Comparison of ENCODE assay signal across 8 cellular contexts in the genomic region with DNA sequence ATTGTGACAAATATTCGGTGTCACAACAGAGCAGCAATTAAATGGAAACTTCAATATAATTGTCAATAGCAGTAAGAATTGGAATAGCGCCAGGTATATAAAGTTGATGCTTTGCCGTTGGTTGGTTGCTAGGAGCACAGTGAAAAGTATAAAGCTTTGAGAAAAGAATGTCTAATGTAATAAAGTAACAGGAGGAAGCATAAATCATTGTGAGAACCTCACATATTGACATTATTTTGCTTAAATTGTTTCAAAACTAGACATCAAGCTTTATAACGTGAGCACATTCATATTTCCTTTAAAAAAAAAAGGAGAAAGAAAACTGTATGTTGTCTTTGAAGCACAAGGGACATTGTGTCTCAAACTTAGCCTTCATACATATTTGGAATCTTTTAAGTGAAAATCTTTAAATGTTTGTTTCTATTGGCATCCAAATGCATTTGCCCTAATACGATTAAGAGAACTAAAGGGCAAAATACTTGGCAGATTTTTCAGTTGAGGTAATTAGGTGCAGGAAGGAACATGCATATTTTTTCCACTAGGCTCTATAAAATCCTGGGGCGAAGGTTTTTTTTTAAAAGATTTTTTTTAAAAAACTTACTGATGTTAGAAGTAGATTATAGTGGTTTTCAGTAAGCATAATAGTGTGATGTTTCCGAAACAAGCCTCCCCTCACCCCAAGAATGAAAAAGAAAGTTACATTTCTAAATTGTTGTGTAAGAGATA.
DNase-seq lines count a peak whose midpoint lies in the region; ATAC-seq, FAIRE-seq and TF ChIP-seq lines count a peak whose summit lies in the region.

No MANE protein-coding gene starts in this region.

- H3K4me3 ChIP-seq in keratinocyte (ENCODE audit: control insufficient read depth in 2 of 3, extremely low read depth in 1 of 3, insufficient read depth in 2 of 3, low read depth in 1 of 3, low read length in 3 of 3) (peak overlapping the region in 2 of 3 experiments; percentile 53 to 60), testis (no peak overlapping the region)

- H4K20me1 ChIP-seq in keratinocyte (ENCODE audit: control insufficient read depth, extremely low read depth, insufficient read depth, low read length), result no peaks in the 10 kb centered on the region

- peak overlapping the region; percentile 95 for H3K4me2 ChIP-seq in keratinocyte (ENCODE audit: control insufficient read depth, extremely low read depth, insufficient read depth, low read depth, low read length)

- peak overlapping the region; percentile 50 for H2AFZ ChIP-seq in keratinocyte (ENCODE audit: control insufficient read depth, low read length)

- peaks cover 68% of the 10 kb centered on the region for H3K4me1 Mint-ChIP-seq in activated CD4-positive, alpha-beta T cell treated with anti-CD3 and anti-CD28 coated beads, Interleukin-2, amount 10 ng/mL, durations not matched to agents 24 days and 14 days

- WGBS in testis, 2 donors, result 22 to 29% methylated on average over 7 of the region's 7 CpGs

- H3K27ac ChIP-seq in keratinocyte (ENCODE audit: control insufficient read depth, insufficient read depth, low read length) (peak overlapping the region; percentile 96), testis (peak overlapping the region; percentile 61 to 77)

- H3K79me2 ChIP-seq in keratinocyte (ENCODE audit: control insufficient read depth, insufficient read depth, low read length), result peaks cover 12% of the 10 kb centered on the region

- no peaks in the 10 kb centered on the region for H3K27me3 Mint-ChIP-seq in activated CD4-positive, alpha-beta T cell treated with anti-CD3 and anti-CD28 coated beads, Interleukin-2, amount 10 ng/mL, durations not matched to agents 24 days and 14 days

- dilution Hi-C loops in keratinocyte (cut with MboI; ENCODE audit: extremely low pct_ligation_motif_present, low sequenced_read_pairs), result no loop called here

- peak overlapping the region; percentile 93 for H3K27ac Mint-ChIP-seq in activated CD4-positive, alpha-beta T cell treated with anti-CD3 and anti-CD28 coated beads, Interleukin-2, amount 10 ng/mL, durations not matched to agents 24 days and 14 days
- H3K27ac Mint-ChIP-seq in activated naive CD4-positive, alpha-beta T cell treated with anti-CD3 and anti-CD28 coated beads, Interleukin-2, amount 50 U/mL, for 72 hours, result peak overlapping the region; percentile 97 to 100

- peaks cover 50% of the 10 kb centered on the region for H3K36me3 Mint-ChIP-seq in activated CD4-positive, alpha-beta T cell treated with anti-CD3 and anti-CD28 coated beads, Interleukin-2, amount 10 ng/mL, durations not matched to agents 24 days and 14 days (ENCODE audit: low read depth)
- peaks cover 15 to 66% of the 10 kb centered on the region in 2 donors for H3K36me3 Mint-ChIP-seq in activated naive CD4-positive, alpha-beta T cell treated with anti-CD3 and anti-CD28 coated beads, Interleukin-2, amount 50 U/mL, for 72 hours

- H3K9me3 ChIP-seq in keratinocyte (ENCODE audit: control insufficient read depth, low read depth, low read length) (no peaks in the 10 kb centered on the region), testis (no peaks in the 10 kb centered on the region)

- peaks cover 29% of the 10 kb centered on the region for H3K4me1 ChIP-seq in keratinocyte (ENCODE audit: control insufficient read depth, extremely low read depth, insufficient read depth, low read length)
- peaks cover 48% of the 10 kb centered on the region for H3K4me1 ChIP-seq in testis

- H3K9me1 ChIP-seq in keratinocyte (ENCODE audit: control insufficient read depth, extremely low read depth, insufficient read depth, low read length), result no peaks in the 10 kb centered on the region

- TF ChIP-seq POLR2A in testis (IDR thresholded peaks at IDR 0.05), result no peak

- peaks cover 12% of the 10 kb centered on the region for H3K9me3 Mint-ChIP-seq in activated CD4-positive, alpha-beta T cell treated with anti-CD3 and anti-CD28 coated beads, Interleukin-2, amount 10 ng/mL, durations not matched to agents 24 days and 14 days
- peaks cover 0 to 7% of the 10 kb centered on the region in 2 donors for H3K9me3 Mint-ChIP-seq in activated naive CD4-positive, alpha-beta T cell treated with anti-CD3 and anti-CD28 coated beads, Interleukin-2, amount 50 U/mL, for 72 hours

- H3K36me3 ChIP-seq in keratinocyte (ENCODE audit: control insufficient read depth in 2 of 2, extremely low read depth in 1 of 2, insufficient read depth in 2 of 2, low read length in 2 of 2) (peaks cover 0 to 6% of the 10 kb centered on the region in 2 experiments), testis (ENCODE audit: low read depth, missing control alignments) (no peaks in the 10 kb centered on the region)

- H3K9ac ChIP-seq in keratinocyte (ENCODE audit: control insufficient read depth, extremely low read depth, insufficient read depth, low read length), result peak overlapping the region; percentile 71

- TF ChIP-seq CTCF in keratinocyte (optimal IDR thresholded peaks at IDR 0.05 in 1 of 3, IDR thresholded peaks at IDR 0.05 in 1 of 3, conservative IDR thresholded peaks at IDR 0.05 in 1 of 3; ENCODE audit: extremely low read depth in 1 of 3, insufficient read depth in 2 of 3, low read length in 3 of 3) (no peak), testis (IDR thresholded peaks at IDR 0.05) (no peak)

- H3K4me3 Mint-ChIP-seq in activated CD4-positive, alpha-beta T cell treated with anti-CD3 and anti-CD28 coated beads, Interleukin-2, amount 10 ng/mL, durations not matched to agents 24 days and 14 days, result peak overlapping the region; percentile 77

- FAIRE-seq in keratinocyte (lab: Jason Lieb, UNC), result no peak

- intact Hi-C loops in activated CD4-positive, alpha-beta T cell treated with anti-CD3 and anti-CD28 coated beads, Interleukin-2, amount 10 ng/mL, durations not matched to agents 24 days and 14 days (cut with micrococcal nuclease), result loop anchor here (1.0 to 2.0 kb wide), 5 partner anchors 8 to 251 kb away; no protein-coding TSS in a partner anchor
- intact Hi-C loops in testis (cut with DNase I; ENCODE audit: low total_unique reads), result no loop called here

- peak in 1 of 2 donors; percentile 4 for ATAC-seq in activated naive CD4-positive, alpha-beta T cell treated with anti-CD3 and anti-CD28 coated beads, Interleukin-2, amount 50 U/mL, for 72 hours
- ATAC-seq in GM18867 (IDR thresholded peaks at IDR 0.05; ENCODE audit: unreplicated experiment), result no peak

- DNase-seq in activated CD4-positive, alpha-beta T cell treated with anti-CD3 and anti-CD28 coated beads, Interleukin-2, amount 10 ng/mL, durations not matched to agents 24 days and 14 days, result peak; percentile 79
- no peak for DNase-seq in activated CD4-positive, alpha-beta T cell treated with anti-CD3 and anti-CD28 coated beads for 4 hours
- no peak for DNase-seq in activated naive CD4-positive, alpha-beta T cell treated with anti-CD3 and anti-CD28 coated beads, Interleukin-2, amount 50 U/mL, for 72 hours (ENCODE audit: low spot score in 2 of 2)
- DNase-seq in keratinocyte (ENCODE audit: low read depth, low spot score) (no peak), testis (no peak), 8988T (no peak), islet precursor cell (no peak)

- no peaks in the 10 kb centered on the region for H3K27me3 ChIP-seq in keratinocyte (ENCODE audit: control insufficient read depth, extremely low read depth, insufficient read depth, low read length)
- H3K27me3 ChIP-seq in testis, result no peaks in the 10 kb centered on the region

Comparison
In these comparisons a context has a peak if more than half of its experiments do, and no peak if none do; other contexts are left out.
1. H3K4me3 ChIP-seq: peak in keratinocyte (2 of 3); none in testis (0 of 2).